In genomic region chr6:15730442-15730841, GRCh38 we compare ENCODE assay signal across 34 cellular contexts.
"Had no signal": no experiment of that assay in that cellular context is flagged by ENCODE, and none has a peak within 500 bp of the region (broad histone marks: within the 10 kb centered on the region; RNA-seq: fewer than 3 reads in every experiment).

No MANE protein-coding gene starts in this region.

- ATAC-seq: activated CD8-positive, alpha-beta T cell treated with anti-CD3 and anti-CD28 coated beads, Interleukin-2, amount 10 ng/mL, durations not matched to agents 7 days and 5 days; activated naive CD4-positive, alpha-beta T cell treated with anti-CD3 and anti-CD28 coated beads, Interleukin-2, amount 50 U/mL, for 72 hours; activated T-cell treated with anti-CD3 and anti-CD28 coated beads, Interleukin-2, amount 50 U/mL, for 4 hours; PC-3 had no signal

- H3K27ac Mint-ChIP-seq: activated CD4-positive, alpha-beta T cell treated with anti-CD3 and anti-CD28 coated beads, Interleukin-2, amount 10 ng/mL, durations not matched to agents 7 days and 5 days; activated CD8-positive, alpha-beta T cell treated with anti-CD3 and anti-CD28 coated beads, Interleukin-2, amount 10 ng/mL, durations not matched to agents 7 days and 5 days; activated naive CD4-positive, alpha-beta T cell treated with anti-CD3 and anti-CD28 coated beads for 36 hours; activated naive CD4-positive, alpha-beta T cell treated with anti-CD3 and anti-CD28 coated beads, Interleukin-2, amount 50 U/mL, for 72 hours; activated T-helper 1 cell treated with anti-CD3 and anti-CD28 coated beads, Interleukin-12 subunit alpha, Interleukin-12 subunit beta, Interleukin-2, Interleukin-4 antibody, amounts not matched to agents 30 ng/mL and 10 ng/mL and 1 ng/mL, durations not matched to agents 14 hours and 24 hours and 36 hours had no signal

- H3K4me1 ChIP-seq: ascending aorta, colonic mucosa had no signal

- H3K4me3 Mint-ChIP-seq: activated CD4-positive, alpha-beta T cell treated with anti-CD3 and anti-CD28 coated beads, Interleukin-2, amount 10 ng/mL, durations not matched to agents 7 days and 5 days; activated CD8-positive, alpha-beta T cell treated with anti-CD3 and anti-CD28 coated beads, Interleukin-2, amount 10 ng/mL, durations not matched to agents 7 days and 5 days; activated naive CD4-positive, alpha-beta T cell treated with anti-CD3 and anti-CD28 coated beads for 36 hours; activated T-cell treated with anti-CD3 and anti-CD28 coated beads, Interleukin-2, amount 50 U/mL, for 4 hours; activated T-helper 1 cell treated with anti-CD3 and anti-CD28 coated beads, Interleukin-12 subunit alpha, Interleukin-12 subunit beta, Interleukin-2, Interleukin-4 antibody, amounts not matched to agents 30 ng/mL and 10 ng/mL and 1 ng/mL, durations not matched to agents 14 hours and 24 hours and 36 hours; central memory CD8-positive, alpha-beta T cell had no signal

- H3K27ac ChIP-seq: ascending aorta, cardiac muscle cell, colonic mucosa, Peyer's patch, WERI-Rb-1 had no signal

- H3K9me3 ChIP-seq: ascending aorta, colonic mucosa, MG63, Peyer's patch had no signal

- H3K4me3 ChIP-seq: ascending aorta, cardiac muscle cell, colonic mucosa, MG63, Peyer's patch had no signal

- H3K27me3 Mint-ChIP-seq: activated CD4-positive, alpha-beta T cell treated with anti-CD3 and anti-CD28 coated beads, Interleukin-2, amount 10 ng/mL, durations not matched to agents 7 days and 5 days had no signal

- DNase-seq: activated CD4-positive, alpha-beta T cell treated with anti-CD3 and anti-CD28 coated beads for 1 hour; activated CD4-positive, alpha-beta T cell treated with anti-CD3 and anti-CD28 coated beads, Interleukin-2, amount 10 ng/mL, durations not matched to agents 7 days and 5 days; activated CD4-positive, alpha-beta T cell treated with anti-CD3 and anti-CD28 coated beads, Interleukin-2, amount 50 U/mL, for 48 hours; activated CD4-positive, CD25-positive, alpha-beta regulatory T cell; activated CD8-positive, alpha-beta T cell treated with anti-CD3 and anti-CD28 coated beads, Interleukin-2, amount 10 ng/mL, durations not matched to agents 7 days and 5 days; activated gamma-delta T cell treated with Interleukin-2 at 50 U/mL for 16 hours; activated naive CD4-positive, alpha-beta T cell treated with anti-CD3 and anti-CD28 coated beads for 36 hours; activated T-cell treated with anti-CD3 and anti-CD28 coated beads, Interleukin-2, amount 50 U/mL, for 4 hours; amygdala; colonic mucosa; MG63; NCI-H1048; NCI-H1105 treated with DMSO at 0.1 percent for 48 hours; NCI-H1436; NCI-H1694 treated with DMSO at 0.1 percent for 48 hours; NCI-H2029 treated with DMSO at 0.1 percent for 48 hours; NCI-H2107; NCI-H2171; NCI-H510A; NCI-H526; NCI-H748 treated with DMSO at 0.1 percent for 48 hours; NK-92 treated with Interleukin-12 subunit alpha and Interleukin-12 subunit beta, amount 100 ng/mL, for 24 hours; PC-3; Peyer's patch; RPMI8226; SIG-M5; T1000; WERI-Rb-1 had no signal

- H3K27me3 ChIP-seq: ascending aorta, cardiac muscle cell, colonic mucosa, MG63, Peyer's patch had no signal

- H3K36me3 ChIP-seq: ascending aorta, cardiac muscle cell, colonic mucosa, MG63, Peyer's patch, WERI-Rb-1 had no signal

- H3K9me3 Mint-ChIP-seq: activated CD4-positive, alpha-beta T cell treated with anti-CD3 and anti-CD28 coated beads, Interleukin-2, amount 10 ng/mL, durations not matched to agents 7 days and 5 days; activated naive CD4-positive, alpha-beta T cell treated with anti-CD3 and anti-CD28 coated beads for 36 hours; activated naive CD4-positive, alpha-beta T cell treated with anti-CD3 and anti-CD28 coated beads, Interleukin-2, amount 50 U/mL, for 72 hours; activated T-cell treated with anti-CD3 and anti-CD28 coated beads, Interleukin-2, amount 50 U/mL, for 4 hours; activated T-helper 1 cell treated with anti-CD3 and anti-CD28 coated beads, Interleukin-12 subunit alpha, Interleukin-12 subunit beta, Interleukin-2, Interleukin-4 antibody, amounts not matched to agents 30 ng/mL and 10 ng/mL and 1 ng/mL, durations not matched to agents 14 hours and 24 hours and 36 hours; central memory CD8-positive, alpha-beta T cell had no signal

- H3K36me3 Mint-ChIP-seq: activated naive CD4-positive, alpha-beta T cell treated with anti-CD3 and anti-CD28 coated beads, Interleukin-2, amount 50 U/mL, for 72 hours had no signal

- H3K4me1 Mint-ChIP-seq: central memory CD8-positive, alpha-beta T cell had no signal

- FAIRE-seq: TTC549 had no signal
